Comparison of ENCODE assay signal across 8 cellular contexts in the genomic region with DNA sequence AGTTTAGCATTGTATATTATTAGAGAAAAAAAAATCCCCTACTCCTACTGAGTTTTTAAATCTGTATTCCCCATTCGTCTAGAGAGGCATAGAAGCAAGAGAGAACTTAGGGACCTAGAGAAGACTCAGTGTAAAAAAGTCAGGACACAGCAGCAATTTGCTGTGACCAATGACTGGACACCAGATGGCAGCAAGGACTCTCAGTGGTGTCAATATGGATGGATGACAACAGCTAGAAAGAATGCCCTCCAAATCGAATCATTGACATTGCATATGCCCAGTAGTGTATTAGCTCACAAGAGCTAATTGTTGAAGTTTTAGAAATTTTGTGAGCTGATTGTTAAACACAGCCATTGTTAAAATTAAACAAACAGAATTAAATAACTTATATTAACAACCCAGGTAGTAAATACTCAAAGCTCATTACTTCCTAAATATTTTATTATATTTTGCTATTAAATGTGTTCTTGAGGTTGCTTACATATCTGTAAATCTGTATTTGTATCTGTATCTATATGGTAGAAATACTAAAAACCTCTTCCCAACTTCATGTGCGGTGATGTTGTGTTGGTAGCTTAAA. TPM values are rescaled to one million over a fixed set of nuclear protein-coding genes. Genes with fewer than 3 reads are reported as not detected.
DNase-seq lines count a peak whose midpoint lies in the region; ATAC-seq and TF ChIP-seq lines count a peak whose summit lies in the region.

No MANE protein-coding gene starts in this region.

- no peak for ATAC-seq in HG03521 (IDR thresholded peaks at IDR 0.05; ENCODE audit: unreplicated experiment)
- ATAC-seq in GM19463 (IDR thresholded peaks at IDR 0.05; ENCODE audit: unreplicated experiment) = no peak

- H3K27ac ChIP-seq in dorsolateral prefrontal cortex = no peak overlapping the region

- intact Hi-C loops in dorsolateral prefrontal cortex (cut with DNase I) = loop anchor here (2.0 to 5.0 kb wide), 3 partner anchors 319 to 515 kb away; no protein-coding TSS in a partner anchor

- DNase-seq in GF-D8 (lab: John Stamatoyannopoulos, UW) (peak; percentile 36), KBM-7 (peak; percentile 53), RKO (ENCODE audit: low spot score) (peak; percentile 81), dorsolateral prefrontal cortex (peak in 3 of 10 donors; percentile 21 to 60 (median 57)), lung microvascular endothelial cell (ENCODE audit: low read depth in 2 of 2) (peak; percentile 64 to 69)
- no peak for DNase-seq in activated T-cell treated with anti-CD3 and anti-CD28 coated beads, Interleukin-2, amount 50 U/mL, for 48 hours

- in situ Hi-C loops in KBM-7 (cut with MboI; ENCODE audit: low pct_unique_long_range_greater_than_20kb, low sequenced_read_pairs) = no loop called here

- H3K27me3 ChIP-seq in dorsolateral prefrontal cortex = no peaks in the 10 kb centered on the region

- no peak overlapping the region for H3K4me3 ChIP-seq in dorsolateral prefrontal cortex

- peak; percentile 17 to 83 (median 66) for TF ChIP-seq CTCF in dorsolateral prefrontal cortex (IDR thresholded peaks at IDR 0.05 in 54 of 56, conservative IDR thresholded peaks at IDR 0.05 in 2 of 56; ENCODE audit: low read depth in 1 of 56, partially characterized antibody in 56 of 56)

RNA-seq across cellular contexts. Expression of gene SIAH3, which starts 43.9 kb away (rescaled TPM):
- total RNA-seq in dorsolateral prefrontal cortex (1 to 10 TPM in 119 of 120 experiments, under 1 TPM in 1; 0.81 to 6.0 (median 3.0) TPM), lung microvascular endothelial cell (under 0.01 TPM in 1 of 2 replicates, not detected in the other)

Comparison
In these comparisons a context has a peak if more than half of its experiments do, and no peak if none do; other contexts are left out.
1. DNase-seq: peak in GF-D8 (single experiment), KBM-7 (single experiment), RKO (single experiment) and lung microvascular endothelial cell (2 of 2); none in activated T-cell treated with anti-CD3 and anti-CD28 coated beads, Interleukin-2, amount 50 U/mL, for 48 hours (0 of 2).